ENCODE assay signal across 8 cellular contexts in the genomic region with DNA sequence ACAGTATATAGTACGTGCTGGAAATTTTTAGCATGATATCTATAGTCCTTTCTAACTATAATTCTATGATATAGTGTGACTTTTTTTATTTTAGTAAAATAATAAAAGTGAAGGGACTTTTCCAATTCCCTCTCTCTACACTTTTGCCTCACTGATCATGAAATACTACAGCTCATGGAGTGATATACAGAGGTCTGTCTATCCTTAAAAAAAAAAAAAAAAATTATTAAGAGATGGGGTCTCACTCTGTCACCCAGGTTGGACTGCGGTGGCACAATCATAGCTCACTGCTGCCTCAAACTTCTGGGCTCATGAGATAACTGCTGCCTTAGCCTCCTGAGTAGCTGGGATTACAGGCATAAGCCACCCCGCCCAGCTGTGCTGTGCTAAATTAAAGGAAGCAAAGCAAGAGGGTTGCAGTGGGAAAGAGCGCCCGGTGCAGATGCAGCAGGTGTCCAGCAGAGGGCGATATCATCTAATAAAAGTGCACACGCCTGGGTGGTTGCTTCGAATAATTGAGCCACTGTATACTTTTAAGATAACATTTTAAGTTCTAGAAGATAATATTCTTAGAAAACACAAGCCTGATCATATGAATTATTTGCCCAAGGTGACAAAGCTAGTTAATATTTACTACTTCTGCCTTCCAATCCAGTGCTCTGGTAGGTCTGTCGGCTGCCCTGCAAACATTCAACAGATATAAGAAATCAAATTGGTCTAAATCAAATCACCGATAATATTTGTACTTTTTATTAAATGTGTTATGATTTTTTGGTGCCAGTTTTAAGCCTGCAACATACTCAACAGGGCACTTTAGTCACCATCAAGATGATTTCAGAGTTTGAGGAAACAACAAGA.
DNase-seq lines count a peak whose midpoint lies in the region; ATAC-seq and TF ChIP-seq lines count a peak whose summit lies in the region.

No MANE protein-coding gene starts in this region.

- no peaks in the 10 kb centered on the region for H3K9me3 Mint-ChIP-seq in activated T-cell treated with anti-CD3 and anti-CD28 coated beads, Interleukin-2, amount 50 U/mL, for 24 hours

- H3K27ac ChIP-seq in HL-60 (replicated peaks): no peak overlapping the region
- no peak overlapping the region for H3K27ac ChIP-seq in neutrophil
- no peak overlapping the region for H3K27ac ChIP-seq in testis

- H3K4me1 ChIP-seq in neutrophil (ENCODE audit: control insufficient read depth in 1 of 2, insufficient read depth in 1 of 2, low read depth in 1 of 2, low read length in 1 of 2) (no peaks in the 10 kb centered on the region), testis (no peaks in the 10 kb centered on the region)

- no peak overlapping the region for H3K4me3 ChIP-seq in HL-60 (replicated peaks; ENCODE audit: insufficient read depth, low read length)
- H3K4me3 ChIP-seq in fibroblast of mammary gland (ENCODE audit: control insufficient read depth, low read depth, low read length): no peak overlapping the region
- no peak overlapping the region for H3K4me3 ChIP-seq in neutrophil (ENCODE audit: low read depth in 1 of 2, low read length in 1 of 2)
- no peak overlapping the region for H3K4me3 ChIP-seq in testis

- peaks cover 3% of the 10 kb centered on the region for H3K4me1 Mint-ChIP-seq in activated T-cell treated with anti-CD3 and anti-CD28 coated beads, Interleukin-2, amount 50 U/mL, for 24 hours (ENCODE audit: low read depth)

- H3K27me3 Mint-ChIP-seq in activated T-cell treated with anti-CD3 and anti-CD28 coated beads, Interleukin-2, amount 50 U/mL, for 24 hours: peaks cover 9% of the 10 kb centered on the region

- H3K9me3 ChIP-seq in neutrophil: no peaks in the 10 kb centered on the region
- no peaks in the 10 kb centered on the region for H3K9me3 ChIP-seq in testis

- H3K27me3 ChIP-seq in HL-60 (ENCODE audit: insufficient read depth, poor library complexity, severe bottlenecking) (no peaks in the 10 kb centered on the region), neutrophil (peaks cover 5% of the 10 kb centered on the region), testis (no peaks in the 10 kb centered on the region)

- H3K36me3 ChIP-seq in neutrophil (no peaks in the 10 kb centered on the region), testis (ENCODE audit: low read depth, missing control alignments) (no peaks in the 10 kb centered on the region)

- DNase-seq in COLO829 (ENCODE audit: low spot score) (peak; percentile 64), HL-60 (ENCODE audit: low read depth in 1 of 2, low spot score in 1 of 2) (peak; percentile 50 to 59), OCI-M1 (lab: John Stamatoyannopoulos, UW) (peak; percentile 90), fibroblast of mammary gland (ENCODE audit: low read depth) (peak; percentile 82), testis (peak; percentile 85)
- peak; percentile 78 for DNase-seq in activated T-cell treated with anti-CD3 and anti-CD28 coated beads, Interleukin-2, amount 50 U/mL, for 24 hours

- H3K4me3 Mint-ChIP-seq in activated T-cell treated with anti-CD3 and anti-CD28 coated beads, Interleukin-2, amount 50 U/mL, for 24 hours: no peak overlapping the region

- H3K36me3 Mint-ChIP-seq in activated T-cell treated with anti-CD3 and anti-CD28 coated beads, Interleukin-2, amount 50 U/mL, for 24 hours (ENCODE audit: low read depth): no peaks in the 10 kb centered on the region

- ATAC-seq in GM19463 (IDR thresholded peaks at IDR 0.05; ENCODE audit: unreplicated experiment): peak; percentile 77

- intact Hi-C loops in testis (cut with DNase I; ENCODE audit: low total_unique reads): loop anchor here (2.0 kb wide), 1 partner anchor 128 kb away; no protein-coding TSS in a partner anchor

- 24% methylated on average over 10 of the region's 10 CpGs for WGBS in testis, 2 donors

- no peak overlapping the region for H3K27ac Mint-ChIP-seq in activated T-cell treated with anti-CD3 and anti-CD28 coated beads, Interleukin-2, amount 50 U/mL, for 24 hours

- TF ChIP-seq CTCF in HL-60 (IDR thresholded peaks at IDR 0.05; ENCODE audit: insufficient read depth, low read length) (peak; percentile 98), fibroblast of mammary gland (conservative IDR thresholded peaks at IDR 0.05; ENCODE audit: control insufficient read depth, insufficient read depth, low read depth, low read length) (peak; percentile 93), neutrophil (IDR thresholded peaks at IDR 0.05) (peak; percentile 87), testis (IDR thresholded peaks at IDR 0.05) (peak; percentile 89 to 98 (median 94))

- TF ChIP-seq POLR2A in testis (IDR thresholded peaks at IDR 0.05): no peak
